9 cellular contexts compared by ENCODE assay signal in the genomic region with DNA sequence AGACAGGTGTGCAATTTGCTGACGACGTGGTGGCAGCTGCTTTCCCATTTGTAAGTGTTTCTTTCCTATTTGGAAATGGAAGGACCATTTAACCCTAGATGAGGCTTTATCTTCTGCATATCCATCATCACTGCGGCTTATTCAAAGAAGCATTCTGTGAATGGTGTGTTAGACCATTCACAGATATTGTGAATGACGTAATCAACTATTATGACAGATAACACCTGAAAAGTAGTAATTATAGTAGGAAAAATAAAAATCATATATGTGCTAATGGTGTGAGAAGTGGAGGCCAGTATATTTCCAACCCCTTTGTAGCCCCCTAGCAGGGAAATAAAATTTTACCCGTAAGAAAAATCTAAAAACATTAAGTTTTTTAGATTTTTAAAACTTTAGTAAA.
"Had no signal": no experiment of that assay in that cellular context is flagged by ENCODE, and none has a peak within 500 bp of the region (broad histone marks: within the 10 kb centered on the region; RNA-seq: fewer than 3 reads in every experiment).

No MANE protein-coding gene starts in this region.

- DNase-seq: GM23248, GOT3, H7, KBM-7 had no signal

- H3K27me3 Mint-ChIP-seq: IgD-negative memory B cell had no signal

- H3K9me3 ChIP-seq: HAP-1 had no signal

- H3K4me3 Mint-ChIP-seq: IgD-negative memory B cell had no signal

- H3K27ac ChIP-seq: GM23248, HL-60, KMS-11 had no signal

- H3K9ac ChIP-seq: GM23248, KMS-11 had no signal

- H3K36me3 Mint-ChIP-seq: IgD-negative memory B cell had no signal

- H3K27ac Mint-ChIP-seq: IgD-negative memory B cell had no signal

- H3K4me2 ChIP-seq: KMS-11 had no signal

- H3K4me3 ChIP-seq: GM23248, HAP-1 had no signal

- H3K4me1 ChIP-seq: HAP-1 had no signal

- ATAC-seq: HCT116 had no signal

- H2AFZ ChIP-seq: GM23248 had no signal

- H3K36me3 ChIP-seq: HAP-1 had no signal
